22 cellular contexts compared by ENCODE assay signal in genomic region chr13:36135876-36136275, GRCh38. TPM values are rescaled to one million over a fixed set of nuclear protein-coding genes. Genes with fewer than 3 reads are reported as not detected.
DNase-seq lines count a peak whose midpoint lies in the region; ATAC-seq lines count a peak whose summit lies in the region.
"Had no signal": no experiment of that assay in that cellular context is flagged by ENCODE, and none has a peak within 500 bp of the region (broad histone marks: within the 10 kb centered on the region; RNA-seq: fewer than 3 reads in every experiment).

No MANE protein-coding gene starts in this region.

- H3K4me3 Mint-ChIP-seq in activated naive CD8-positive, alpha-beta T cell treated with anti-CD3 and anti-CD28 coated beads, Interleukin-2, amount 10 ng/mL, durations not matched to agents 7 days and 5 days = no peak overlapping the region
- H3K4me3 Mint-ChIP-seq in activated naive CD8-positive, alpha-beta T cell treated with anti-CD3 and anti-CD28 coated beads for 36 hours = no peak overlapping the region
- H3K4me3 Mint-ChIP-seq: CD14-positive monocyte; CD4-positive, alpha-beta memory T cell; CD8-positive, alpha-beta memory T cell had no signal

- peaks cover 24% of the 10 kb centered on the region for H3K27me3 Mint-ChIP-seq in activated naive CD8-positive, alpha-beta T cell treated with anti-CD3 and anti-CD28 coated beads, Interleukin-2, amount 10 ng/mL, durations not matched to agents 7 days and 5 days
- H3K27me3 Mint-ChIP-seq in activated naive CD8-positive, alpha-beta T cell treated with anti-CD3 and anti-CD28 coated beads for 36 hours = peaks cover 41% of the 10 kb centered on the region

- POLR2A ChIA-PET in activated naive CD8-positive, alpha-beta T cell treated with anti-CD3 and anti-CD28 coated beads, Interleukin-2, amount 10 ng/mL, durations not matched to agents 7 days and 5 days (lab: Charles Lee) = no interaction called here

- H3K4me1 Mint-ChIP-seq in activated naive CD8-positive, alpha-beta T cell treated with anti-CD3 and anti-CD28 coated beads, Interleukin-2, amount 10 ng/mL, durations not matched to agents 7 days and 5 days = no peaks in the 10 kb centered on the region
- no peaks in the 10 kb centered on the region for H3K4me1 Mint-ChIP-seq in activated naive CD8-positive, alpha-beta T cell treated with anti-CD3 and anti-CD28 coated beads for 36 hours
- H3K4me1 Mint-ChIP-seq: CD14-positive monocyte; CD4-positive, alpha-beta memory T cell; CD4-positive, CD25-positive, alpha-beta regulatory T cell; CD8-positive, alpha-beta memory T cell had no signal

- peak overlapping the region; percentile 9 for H3K27ac Mint-ChIP-seq in activated naive CD8-positive, alpha-beta T cell treated with anti-CD3 and anti-CD28 coated beads, Interleukin-2, amount 10 ng/mL, durations not matched to agents 7 days and 5 days
- no peak overlapping the region for H3K27ac Mint-ChIP-seq in activated naive CD8-positive, alpha-beta T cell treated with anti-CD3 and anti-CD28 coated beads for 36 hours
- H3K27ac Mint-ChIP-seq: CD14-positive monocyte; CD4-positive, alpha-beta memory T cell; CD4-positive, CD25-positive, alpha-beta regulatory T cell; CD8-positive, alpha-beta memory T cell had no signal

- DNase-seq in activated naive CD8-positive, alpha-beta T cell treated with anti-CD3 and anti-CD28 coated beads, Interleukin-2, amount 10 ng/mL, durations not matched to agents 7 days and 5 days = no peak
- DNase-seq in activated naive CD8-positive, alpha-beta T cell treated with anti-CD3 and anti-CD28 coated beads for 36 hours = no peak
- peak; percentile 52 for DNase-seq in NCI-H69 (lab: John Stamatoyannopoulos, UW)
- DNase-seq in superior temporal gyrus (ENCODE audit: extremely low spot score) = peak; percentile 15
- DNase-seq: 8988T; ACHN; BE2C; C1 segment of cervical spinal cord; CD4-positive, alpha-beta memory T cell; CD4-positive, CD25-positive, alpha-beta regulatory T cell; CD8-positive, alpha-beta memory T cell; DMS 273 treated with DMSO at 0.1 percent for 48 hours; DMS153; DMS53; DND-41; EL; GDM1 had no signal

- no peaks in the 10 kb centered on the region for H3K36me3 Mint-ChIP-seq in activated naive CD8-positive, alpha-beta T cell treated with anti-CD3 and anti-CD28 coated beads, Interleukin-2, amount 10 ng/mL, durations not matched to agents 7 days and 5 days
- H3K36me3 Mint-ChIP-seq in activated naive CD8-positive, alpha-beta T cell treated with anti-CD3 and anti-CD28 coated beads for 36 hours = no peaks in the 10 kb centered on the region
- H3K36me3 Mint-ChIP-seq: CD14-positive monocyte; CD4-positive, alpha-beta memory T cell; CD4-positive, CD25-positive, alpha-beta regulatory T cell; CD8-positive, alpha-beta memory T cell had no signal

- no peaks in the 10 kb centered on the region for H3K9me3 Mint-ChIP-seq in activated naive CD8-positive, alpha-beta T cell treated with anti-CD3 and anti-CD28 coated beads, Interleukin-2, amount 10 ng/mL, durations not matched to agents 7 days and 5 days
- H3K9me3 Mint-ChIP-seq in activated naive CD8-positive, alpha-beta T cell treated with anti-CD3 and anti-CD28 coated beads for 36 hours = no peaks in the 10 kb centered on the region

- no peak for ATAC-seq in activated naive CD8-positive, alpha-beta T cell treated with anti-CD3 and anti-CD28 coated beads, Interleukin-2, amount 10 ng/mL, durations not matched to agents 7 days and 5 days (ENCODE audit: low read depth)
- ATAC-seq in GM19455 (IDR thresholded peaks at IDR 0.05; ENCODE audit: unreplicated experiment) (no peak), GM19395 (IDR thresholded peaks at IDR 0.05; ENCODE audit: unreplicated experiment) (no peak)
- ATAC-seq: GM12878 had no signal

RNA-seq across cellular contexts. Expression of gene DCLK1, which starts 4.7 kb away (rescaled TPM):
- total RNA-seq in activated naive CD8-positive, alpha-beta T cell treated with anti-CD3 and anti-CD28 coated beads, Interleukin-2, amount 10 ng/mL, durations not matched to agents 7 days and 5 days = not detected
- not detected for total RNA-seq in activated naive CD8-positive, alpha-beta T cell treated with anti-CD3 and anti-CD28 coated beads for 36 hours
- total RNA-seq: CD4-positive, alpha-beta memory T cell; CD4-positive, CD25-positive, alpha-beta regulatory T cell; CD8-positive, alpha-beta memory T cell; G401; GM12878 had no signal

Comparison
In these comparisons a context has a peak if more than half of its experiments do, and no peak if none do; other contexts are left out.
1. DNase-seq: peak in NCI-H69 (single experiment) and superior temporal gyrus (single experiment); none in activated naive CD8-positive, alpha-beta T cell treated with anti-CD3 and anti-CD28 coated beads, Interleukin-2, amount 10 ng/mL, durations not matched to agents 7 days and 5 days (single experiment) and activated naive CD8-positive, alpha-beta T cell treated with anti-CD3 and anti-CD28 coated beads for 36 hours (single experiment).